In genomic region chr13:27839809-27840467, GRCh38 we compare ENCODE assay signal across 2 cellular contexts.
TF ChIP-seq lines count a peak whose summit lies in the region.

No MANE protein-coding gene starts in this region.

TF ChIP-seq in HepG2, 621 proteins besides CTCF, POLR2A, EP300 and RAD21:
- no peak for TF ChIP-seq FOXK2 (IDR thresholded peaks at IDR 0.05)
- peak; percentile 42; the same call in 1 of the 2 replicates for TF ChIP-seq FOSL2 (CRISPR knock-in tag; IDR thresholded peaks at IDR 0.05)
- no peak for TF ChIP-seq KLF16 (CRISPR knock-in tag; IDR thresholded peaks at IDR 0.05)
- TF ChIP-seq CREB1 (IDR thresholded peaks at IDR 0.05): peak; percentile 68
- TF ChIP-seq CREB1 (CRISPR knock-in tag; IDR thresholded peaks at IDR 0.05): peak; percentile 25; the same call in 1 of the 2 replicates

TF ChIP-seq in HEK293T, 16 proteins besides CTCF, POLR2A, EP300 and RAD21:
- TF ChIP-seq FOXA1 (IDR thresholded peaks at IDR 0.05): no peak
- TF ChIP-seq FOXK2 (IDR thresholded peaks at IDR 0.05): no peak
- no peak for TF ChIP-seq CTBP1 (IDR thresholded peaks at IDR 0.05; ENCODE audit: borderline replicate concordance)
- TF ChIP-seq BHLHE40 (IDR thresholded peaks at IDR 0.05; ENCODE audit: borderline replicate concordance): no peak
- TF ChIP-seq HDGF (IDR thresholded peaks at IDR 0.05; ENCODE audit: borderline replicate concordance): no peak
- no peak for TF ChIP-seq ARNT (IDR thresholded peaks at IDR 0.05)
- no peak for TF ChIP-seq NFRKB (IDR thresholded peaks at IDR 0.05)
- TF ChIP-seq TARDBP (IDR thresholded peaks at IDR 0.05): no peak
- no peak for TF ChIP-seq PKNOX1 (IDR thresholded peaks at IDR 0.05)
- TF ChIP-seq L3MBTL2 (conservative IDR thresholded peaks at IDR 0.05): no peak
- no peak for TF ChIP-seq ZNF384 (IDR thresholded peaks at IDR 0.05)
- no peak for TF ChIP-seq ELF4 (IDR thresholded peaks at IDR 0.05)
- TF ChIP-seq SP1 (IDR thresholded peaks at IDR 0.05): no peak
- TF ChIP-seq FOXM1 (IDR thresholded peaks at IDR 0.05; ENCODE audit: borderline replicate concordance): no peak
